Comparison of ENCODE assay signal across 8 cellular contexts in genomic region chr15:59104602-59104911, GRCh38.
DNase-seq lines count a peak whose midpoint lies in the region; ATAC-seq and TF ChIP-seq lines count a peak whose summit lies in the region.

No MANE protein-coding gene starts in this region.

- no peaks in the 10 kb centered on the region for H3K27me3 ChIP-seq in neutrophil

- ATAC-seq in GM19351 (IDR thresholded peaks at IDR 0.05; ENCODE audit: unreplicated experiment) = peak; percentile 39

- peaks cover 8 to 21% of the 10 kb centered on the region in 2 experiments for H3K4me1 ChIP-seq in neutrophil (ENCODE audit: control insufficient read depth in 1 of 2, insufficient read depth in 1 of 2, low read depth in 1 of 2, low read length in 1 of 2)

- TF ChIP-seq CTCF in NB4 (IDR thresholded peaks at IDR 0.05; ENCODE audit: low read depth, low read length) = no peak
- TF ChIP-seq CTCF in epithelial cell of esophagus (IDR thresholded peaks at IDR 0.05; ENCODE audit: insufficient read depth, low read depth, low read length, missing control alignments) = no peak
- TF ChIP-seq CTCF in neutrophil (IDR thresholded peaks at IDR 0.05) = no peak

- DNase-seq in NB4 (ENCODE audit: low read depth) (no peak), epithelial cell of esophagus (ENCODE audit: low read depth) (no peak), NCI-H1694 (lab: John Stamatoyannopoulos, UW) (no peak), DMS 273 (lab: John Stamatoyannopoulos, UW; ENCODE audit: unreplicated experiment) (no peak), AG08396 (ENCODE audit: low spot score) (no peak)
- DNase-seq in central memory CD4-positive, alpha-beta T cell = no peak

- peaks cover 15% of the 10 kb centered on the region for H3K36me3 ChIP-seq in neutrophil

- H3K27ac ChIP-seq in neutrophil = peak overlapping the region; percentile 87

- H3K4me3 ChIP-seq in NB4 (ENCODE audit: low read depth, low read length) = peak overlapping the region; percentile 94
- peak overlapping the region; percentile 87 for H3K4me3 ChIP-seq in epithelial cell of esophagus (ENCODE audit: low read length)
- H3K4me3 ChIP-seq in neutrophil (ENCODE audit: low read depth in 1 of 2, low read length in 1 of 2) = peak overlapping the region; percentile 68 to 83

- TF ChIP-seq POLR2A in NB4 (IDR thresholded peaks at IDR 0.05; ENCODE audit: extremely low read depth, insufficient read length) = no peak

- H3K9me3 ChIP-seq in neutrophil = no peaks in the 10 kb centered on the region
